In genomic region chr7:157977717-157978470, GRCh38 we compare ENCODE assay signal across 29 cellular contexts.
"Had no signal": no experiment of that assay in that cellular context is flagged by ENCODE, and none has a peak within 500 bp of the region (broad histone marks: within the 10 kb centered on the region; RNA-seq: fewer than 3 reads in every experiment).

No MANE protein-coding gene starts in this region.

- H3K27ac Mint-ChIP-seq: activated CD4-positive, alpha-beta memory T cell treated with anti-CD3 and anti-CD28 coated beads, Interleukin-2, amount 10 ng/mL, durations not matched to agents 7 days and 5 days; activated CD4-positive, alpha-beta T cell treated with anti-CD3 and anti-CD28 coated beads, Interleukin-2, amount 10 ng/mL, durations not matched to agents 7 days and 5 days; activated naive CD8-positive, alpha-beta T cell; activated T-cell treated with anti-CD3 and anti-CD28 coated beads, Interleukin-2, amount 50 U/mL, for 24 hours; immature natural killer cell; natural killer cell treated with Interleukin-12 subunit alpha and Interleukin-12 subunit beta and Interleukin-15 and Interleukin-18, amount 100 ng/mL, for 72 hours; T-helper 1 cell treated with Interleukin-12 subunit alpha and Interleukin-12 subunit beta and Interleukin-4 antibody, amounts not matched to agents 30 μg/mL and 1 μg/mL, for 36 hours had no signal

- H3K4me3 Mint-ChIP-seq: activated CD4-positive, alpha-beta memory T cell treated with anti-CD3 and anti-CD28 coated beads, Interleukin-2, amount 10 ng/mL, durations not matched to agents 7 days and 5 days; activated CD4-positive, alpha-beta T cell treated with anti-CD3 and anti-CD28 coated beads, Interleukin-2, amount 10 ng/mL, durations not matched to agents 7 days and 5 days; activated naive CD8-positive, alpha-beta T cell; activated T-cell treated with anti-CD3 and anti-CD28 coated beads, Interleukin-2, amount 50 U/mL, for 24 hours; immature natural killer cell; natural killer cell treated with Interleukin-12 subunit alpha and Interleukin-12 subunit beta and Interleukin-15 and Interleukin-18, amount 100 ng/mL, for 72 hours; T-helper 1 cell treated with Interleukin-12 subunit alpha and Interleukin-12 subunit beta and Interleukin-4 antibody, amounts not matched to agents 30 μg/mL and 1 μg/mL, for 36 hours had no signal

- H3K4me1 Mint-ChIP-seq: activated CD4-positive, alpha-beta memory T cell treated with anti-CD3 and anti-CD28 coated beads, Interleukin-2, amount 10 ng/mL, durations not matched to agents 7 days and 5 days; activated CD4-positive, alpha-beta T cell treated with anti-CD3 and anti-CD28 coated beads, Interleukin-2, amount 10 ng/mL, durations not matched to agents 7 days and 5 days; immature natural killer cell had no signal

- H3K27me3 ChIP-seq: neutrophil, right atrium auricular region, suprapubic skin had no signal

- FAIRE-seq: bronchial epithelial cell, colon, TTC549 had no signal

- H3K4me3 ChIP-seq: gastroesophageal sphincter, left lung, lung, mucosa of descending colon, right atrium auricular region, suprapubic skin, tibial artery had no signal

- DNase-seq: activated CD4-positive, alpha-beta memory T cell treated with anti-CD3 and anti-CD28 coated beads, Interleukin-2, amount 10 ng/mL, durations not matched to agents 7 days and 5 days; activated CD4-positive, alpha-beta T cell treated with anti-CD3 and anti-CD28 coated beads, Interleukin-2, amount 10 ng/mL, durations not matched to agents 7 days and 5 days; activated CD4-positive, CD25-positive, alpha-beta regulatory T cell treated with anti-CD3 and anti-CD28 coated beads, Interleukin-2, amount 50 U/mL, for 72 hours; activated CD8-positive, alpha-beta memory T cell treated with anti-CD3 and anti-CD28 coated beads, Interleukin-2, amount 50 U/mL, for 48 hours; activated naive CD4-positive, alpha-beta T cell treated with Interleukin-2 at 50 U/mL for 16 hours; activated T-cell treated with anti-CD3 and anti-CD28 coated beads, Interleukin-2, amount 50 U/mL, for 24 hours; anterior cingulate cortex; effector CD8-positive, alpha-beta T cell; hypothalamus; immature natural killer cell; left lung; mesendoderm; mucosa of descending colon; stimulated activated naive CD4-positive, alpha-beta T cell; SW 1271; T-helper 9 cell had no signal

- H3K79me2 ChIP-seq: parathyroid adenoma had no signal

- H3K4me1 ChIP-seq: gastroesophageal sphincter, left lung, parathyroid adenoma, right atrium auricular region, suprapubic skin, tibial artery had no signal

- H3K36me3 ChIP-seq: gastroesophageal sphincter, left lung, neutrophil, right atrium auricular region, suprapubic skin, tibial artery had no signal

- H2AFZ ChIP-seq: parathyroid adenoma had no signal

- H3K9ac ChIP-seq: parathyroid adenoma had no signal

- ATAC-seq: gastroesophageal sphincter; left lung; mucosa of descending colon; natural killer cell treated with Interleukin-12 subunit alpha and Interleukin-12 subunit beta and Interleukin-15 and Interleukin-18, amount 100 ng/mL, for 72 hours had no signal

- H3K27ac ChIP-seq: gastroesophageal sphincter, left lung, neutrophil, parathyroid adenoma, right atrium auricular region, suprapubic skin, tibial artery had no signal

- H3K27me3 Mint-ChIP-seq: activated CD4-positive, alpha-beta memory T cell treated with anti-CD3 and anti-CD28 coated beads, Interleukin-2, amount 10 ng/mL, durations not matched to agents 7 days and 5 days; activated CD4-positive, alpha-beta T cell treated with anti-CD3 and anti-CD28 coated beads, Interleukin-2, amount 10 ng/mL, durations not matched to agents 7 days and 5 days; activated T-cell treated with anti-CD3 and anti-CD28 coated beads, Interleukin-2, amount 50 U/mL, for 24 hours; natural killer cell treated with Interleukin-12 subunit alpha and Interleukin-12 subunit beta and Interleukin-15 and Interleukin-18, amount 100 ng/mL, for 72 hours had no signal

- H3K9me3 ChIP-seq: neutrophil had no signal
